Comparison of ENCODE assay signal across 1 cellular context in the genomic region with DNA sequence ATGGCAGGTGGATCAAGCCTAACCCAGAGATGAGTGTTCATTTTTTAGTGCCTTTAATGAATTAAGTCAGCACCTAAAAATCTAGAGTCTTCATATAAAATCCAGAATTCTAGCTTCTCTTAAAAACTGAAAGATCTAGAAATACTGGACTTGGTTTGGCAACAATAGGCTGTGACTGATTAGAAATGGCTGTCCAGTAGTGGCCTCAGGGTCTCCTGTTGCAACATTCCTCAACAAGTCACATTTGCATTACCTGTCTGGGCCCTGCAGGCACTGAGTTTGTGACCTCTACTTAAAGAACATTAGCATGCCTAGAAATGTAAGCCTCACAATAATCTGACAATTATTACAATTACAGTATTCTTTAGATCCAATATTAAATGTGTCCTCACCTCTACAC.
TF ChIP-seq lines count a peak whose summit lies in the region.

No MANE protein-coding gene starts in this region.

TF ChIP-seq in WTC11, 78 proteins besides CTCF, POLR2A, EP300 and RAD21 (continued from another document):
- TF ChIP-seq, protein P1, sequence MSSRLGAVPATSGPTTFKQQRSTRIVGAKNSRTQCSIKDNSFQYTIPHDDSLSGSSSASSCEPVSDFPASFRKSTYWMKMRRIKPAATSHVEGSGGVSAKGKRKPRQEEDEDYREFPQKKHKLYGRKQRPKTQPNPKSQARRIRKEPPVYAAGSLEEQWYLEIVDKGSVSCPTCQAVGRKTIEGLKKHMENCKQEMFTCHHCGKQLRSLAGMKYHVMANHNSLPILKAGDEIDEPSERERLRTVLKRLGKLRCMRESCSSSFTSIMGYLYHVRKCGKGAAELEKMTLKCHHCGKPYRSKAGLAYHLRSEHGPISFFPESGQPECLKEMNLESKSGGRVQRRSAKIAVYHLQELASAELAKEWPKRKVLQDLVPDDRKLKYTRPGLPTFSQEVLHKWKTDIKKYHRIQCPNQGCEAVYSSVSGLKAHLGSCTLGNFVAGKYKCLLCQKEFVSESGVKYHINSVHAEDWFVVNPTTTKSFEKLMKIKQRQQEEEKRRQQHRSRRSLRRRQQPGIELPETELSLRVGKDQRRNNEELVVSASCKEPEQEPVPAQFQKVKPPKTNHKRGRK (CRISPR knock-in tag; IDR thresholded peaks at IDR 0.05; ENCODE audit: borderline replicate concordance) = no peak
- TF ChIP-seq ZBTB21 (CRISPR knock-in tag; IDR thresholded peaks at IDR 0.05; ENCODE audit: borderline replicate concordance) (no peak), PRDM15 (CRISPR knock-in tag; IDR thresholded peaks at IDR 0.05) (no peak), FOXK1 (CRISPR knock-in tag; IDR thresholded peaks at IDR 0.05) (no peak), MLX (CRISPR knock-in tag; IDR thresholded peaks at IDR 0.05) (no peak), ARID4B (CRISPR knock-in tag; IDR thresholded peaks at IDR 0.05; ENCODE audit: borderline replicate concordance) (no peak), GABPB1 (CRISPR knock-in tag; IDR thresholded peaks at IDR 0.05) (no peak), IRF2 (CRISPR knock-in tag; IDR thresholded peaks at IDR 0.05; ENCODE audit: borderline replicate concordance, low read depth) (no peak), ZNF671 (CRISPR knock-in tag; IDR thresholded peaks at IDR 0.05) (no peak), NFATC4 (CRISPR knock-in tag; IDR thresholded peaks at IDR 0.05) (no peak), ELF4 (CRISPR knock-in tag; IDR thresholded peaks at IDR 0.05; ENCODE audit: low read depth) (no peak), ZNF219 (CRISPR knock-in tag; IDR thresholded peaks at IDR 0.05; ENCODE audit: borderline replicate concordance) (no peak), GRHL2 (CRISPR knock-in tag; IDR thresholded peaks at IDR 0.05; ENCODE audit: insufficient replicate concordance, severe bottlenecking) (no peak), ETV6 (CRISPR knock-in tag; IDR thresholded peaks at IDR 0.05) (no peak), ATF2 (CRISPR knock-in tag; IDR thresholded peaks at IDR 0.05; ENCODE audit: borderline replicate concordance, low read depth) (no peak)
- TF ChIP-seq, protein P2, sequence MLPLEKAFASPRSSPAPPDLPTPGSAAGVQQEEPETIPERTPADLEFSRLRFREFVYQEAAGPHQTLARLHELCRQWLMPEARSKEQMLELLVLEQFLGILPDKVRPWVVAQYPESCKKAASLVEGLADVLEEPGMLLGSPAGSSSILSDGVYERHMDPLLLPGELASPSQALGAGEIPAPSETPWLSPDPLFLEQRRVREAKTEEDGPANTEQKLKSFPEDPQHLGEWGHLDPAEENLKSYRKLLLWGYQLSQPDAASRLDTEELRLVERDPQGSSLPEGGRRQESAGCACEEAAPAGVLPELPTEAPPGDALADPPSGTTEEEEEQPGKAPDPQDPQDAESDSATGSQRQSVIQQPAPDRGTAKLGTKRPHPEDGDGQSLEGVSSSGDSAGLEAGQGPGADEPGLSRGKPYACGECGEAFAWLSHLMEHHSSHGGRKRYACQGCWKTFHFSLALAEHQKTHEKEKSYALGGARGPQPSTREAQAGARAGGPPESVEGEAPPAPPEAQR (CRISPR knock-in tag; IDR thresholded peaks at IDR 0.05) = no peak
